In genomic region chr18:22229456-22230124, GRCh38 we compare ENCODE assay signal across 1 cellular context.
TF ChIP-seq lines count a peak whose summit lies in the region.

No MANE protein-coding gene starts in this region.

TF ChIP-seq in A549, 52 proteins besides CTCF, POLR2A, EP300 and RAD21 (continued from another document):
- TF ChIP-seq USF2 (IDR thresholded peaks at IDR 0.05) (no peak), ELK1 (IDR thresholded peaks at IDR 0.05; ENCODE audit: low read depth, low read length) (no peak), KDM1A (IDR thresholded peaks at IDR 0.05; ENCODE audit: low read depth) (no peak), MAZ (IDR thresholded peaks at IDR 0.05; ENCODE audit: borderline replicate concordance, low read depth, low read length) (no peak), TP53 (CRISPR knock-in tag; IDR thresholded peaks at IDR 0.05) (no peak), MAFK (IDR thresholded peaks at IDR 0.05; ENCODE audit: partially characterized antibody) (no peak), CBX2 (IDR thresholded peaks at IDR 0.05; ENCODE audit: borderline replicate concordance, low read depth) (no peak), CBX8 (IDR thresholded peaks at IDR 0.05) (no peak), JUN (IDR thresholded peaks at IDR 0.05) (no peak), REST (IDR thresholded peaks at IDR 0.05) (no peak), CHD4 (IDR thresholded peaks at IDR 0.05; ENCODE audit: borderline replicate concordance) (no peak), EHF (CRISPR knock-in tag; IDR thresholded peaks at IDR 0.05) (no peak), PHF8 (IDR thresholded peaks at IDR 0.05; ENCODE audit: borderline replicate concordance, low read depth) (no peak)
